In the genomic region with DNA sequence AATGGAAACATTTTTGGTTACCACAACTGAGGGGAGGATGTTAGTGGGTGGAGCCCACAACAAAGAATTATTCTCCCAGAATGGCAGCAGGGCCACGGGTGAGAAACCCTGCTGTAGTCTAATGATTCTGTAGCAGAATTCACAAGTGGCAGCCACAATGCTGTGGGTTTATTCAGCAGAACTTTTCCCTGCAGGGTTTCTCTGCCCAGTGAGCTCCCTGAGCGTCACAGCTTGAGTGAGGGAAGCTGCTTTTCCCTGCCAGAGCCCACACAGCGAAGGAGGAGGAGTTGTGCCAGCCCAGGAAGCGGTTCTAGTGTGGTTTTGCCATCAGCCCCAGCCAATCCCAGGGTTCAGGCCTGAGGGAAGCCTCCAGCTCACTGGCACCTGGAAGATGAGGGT, we compare ENCODE assay signal across 1 cellular context.
A peak's percentile ranks its signal among the peaks of the same experiment; 100 is the strongest.
TF ChIP-seq lines count a peak whose summit lies in the region.

No MANE protein-coding gene starts in this region.

TF ChIP-seq in GM12878, 131 proteins besides CTCF, POLR2A, EP300 and RAD21 (continued from another document and continues in another):
- TF ChIP-seq, protein P1, sequence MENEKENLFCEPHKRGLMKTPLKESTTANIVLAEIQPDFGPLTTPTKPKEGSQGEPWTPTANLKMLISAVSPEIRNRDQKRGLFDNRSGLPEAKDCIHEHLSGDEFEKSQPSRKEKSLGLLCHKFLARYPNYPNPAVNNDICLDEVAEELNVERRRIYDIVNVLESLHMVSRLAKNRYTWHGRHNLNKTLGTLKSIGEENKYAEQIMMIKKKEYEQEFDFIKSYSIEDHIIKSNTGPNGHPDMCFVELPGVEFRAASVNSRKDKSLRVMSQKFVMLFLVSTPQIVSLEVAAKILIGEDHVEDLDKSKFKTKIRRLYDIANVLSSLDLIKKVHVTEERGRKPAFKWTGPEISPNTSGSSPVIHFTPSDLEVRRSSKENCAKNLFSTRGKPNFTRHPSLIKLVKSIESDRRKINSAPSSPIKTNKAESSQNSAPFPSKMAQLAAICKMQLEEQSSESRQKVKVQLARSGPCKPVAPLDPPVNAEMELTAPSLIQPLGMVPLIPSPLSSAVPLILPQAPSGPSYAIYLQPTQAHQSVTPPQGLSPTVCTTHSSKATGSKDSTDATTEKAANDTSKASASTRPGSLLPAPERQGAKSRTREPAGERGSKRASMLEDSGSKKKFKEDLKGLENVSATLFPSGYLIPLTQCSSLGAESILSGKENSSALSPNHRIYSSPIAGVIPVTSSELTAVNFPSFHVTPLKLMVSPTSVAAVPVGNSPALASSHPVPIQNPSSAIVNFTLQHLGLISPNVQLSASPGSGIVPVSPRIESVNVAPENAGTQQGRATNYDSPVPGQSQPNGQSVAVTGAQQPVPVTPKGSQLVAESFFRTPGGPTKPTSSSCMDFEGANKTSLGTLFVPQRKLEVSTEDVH (IDR thresholded peaks at IDR 0.05; ENCODE audit: low read depth, partially characterized antibody) = no peak
- no peak for TF ChIP-seq PML (IDR thresholded peaks at IDR 0.05; ENCODE audit: low read length)
- TF ChIP-seq GATAD2B (conservative IDR thresholded peaks at IDR 0.05; ENCODE audit: low read depth) = peak; percentile 62; the same call in 1 of the 2 replicates
- no peak for TF ChIP-seq SPI1 (IDR thresholded peaks at IDR 0.05; ENCODE audit: borderline replicate concordance, insufficient read depth, low read depth, low read length)
- TF ChIP-seq HDAC2 (IDR thresholded peaks at IDR 0.05) = no peak
- 0 out of 2 replicates have a peak, but pooled peaks have one; percentile 26 for TF ChIP-seq BMI1 (IDR thresholded peaks at IDR 0.05; ENCODE audit: borderline replicate concordance)
- no peak for TF ChIP-seq ASH2L (IDR thresholded peaks at IDR 0.05; ENCODE audit: borderline replicate concordance, low read depth)
- no peak for TF ChIP-seq RCOR1 (conservative IDR thresholded peaks at IDR 0.05; ENCODE audit: low read depth, low read length)
- TF ChIP-seq POLR2AphosphoS5 (IDR thresholded peaks at IDR 0.05; ENCODE audit: low read length) = no peak
- no peak for TF ChIP-seq TARDBP (IDR thresholded peaks at IDR 0.05; ENCODE audit: borderline replicate concordance)
- TF ChIP-seq IKZF2 (IDR thresholded peaks at IDR 0.05) = peak; percentile 82 to 86
- TF ChIP-seq ZNF24 (IDR thresholded peaks at IDR 0.05) = 0 out of 2 replicates have a peak, but pooled peaks have one; percentile 25
- TF ChIP-seq ZBTB4 (CRISPR knock-in tag; IDR thresholded peaks at IDR 0.05) = no peak
- TF ChIP-seq CBFB (IDR thresholded peaks at IDR 0.05; ENCODE audit: low read depth) = peak; percentile 84
- no peak for TF ChIP-seq MXI1 (IDR thresholded peaks at IDR 0.05; ENCODE audit: low read depth, low read length)
- TF ChIP-seq BACH1 (IDR thresholded peaks at IDR 0.05; ENCODE audit: borderline replicate concordance) = 0 out of 2 replicates have a peak, but pooled peaks have one; percentile 32
- TF ChIP-seq HDGF (IDR thresholded peaks at IDR 0.05) = no peak
- TF ChIP-seq BCL11A (IDR thresholded peaks at IDR 0.05; ENCODE audit: low read depth, low read length) = peak; percentile 73
- no peak for TF ChIP-seq KAT2A (conservative IDR thresholded peaks at IDR 0.05; ENCODE audit: control insufficient read depth, low read depth, low read length)
- no peak for TF ChIP-seq ZBED1 (IDR thresholded peaks at IDR 0.05; ENCODE audit: borderline replicate concordance)
- TF ChIP-seq SP1 (IDR thresholded peaks at IDR 0.05; ENCODE audit: low read depth, low read length) = peak; percentile 20
- TF ChIP-seq, protein P2, sequence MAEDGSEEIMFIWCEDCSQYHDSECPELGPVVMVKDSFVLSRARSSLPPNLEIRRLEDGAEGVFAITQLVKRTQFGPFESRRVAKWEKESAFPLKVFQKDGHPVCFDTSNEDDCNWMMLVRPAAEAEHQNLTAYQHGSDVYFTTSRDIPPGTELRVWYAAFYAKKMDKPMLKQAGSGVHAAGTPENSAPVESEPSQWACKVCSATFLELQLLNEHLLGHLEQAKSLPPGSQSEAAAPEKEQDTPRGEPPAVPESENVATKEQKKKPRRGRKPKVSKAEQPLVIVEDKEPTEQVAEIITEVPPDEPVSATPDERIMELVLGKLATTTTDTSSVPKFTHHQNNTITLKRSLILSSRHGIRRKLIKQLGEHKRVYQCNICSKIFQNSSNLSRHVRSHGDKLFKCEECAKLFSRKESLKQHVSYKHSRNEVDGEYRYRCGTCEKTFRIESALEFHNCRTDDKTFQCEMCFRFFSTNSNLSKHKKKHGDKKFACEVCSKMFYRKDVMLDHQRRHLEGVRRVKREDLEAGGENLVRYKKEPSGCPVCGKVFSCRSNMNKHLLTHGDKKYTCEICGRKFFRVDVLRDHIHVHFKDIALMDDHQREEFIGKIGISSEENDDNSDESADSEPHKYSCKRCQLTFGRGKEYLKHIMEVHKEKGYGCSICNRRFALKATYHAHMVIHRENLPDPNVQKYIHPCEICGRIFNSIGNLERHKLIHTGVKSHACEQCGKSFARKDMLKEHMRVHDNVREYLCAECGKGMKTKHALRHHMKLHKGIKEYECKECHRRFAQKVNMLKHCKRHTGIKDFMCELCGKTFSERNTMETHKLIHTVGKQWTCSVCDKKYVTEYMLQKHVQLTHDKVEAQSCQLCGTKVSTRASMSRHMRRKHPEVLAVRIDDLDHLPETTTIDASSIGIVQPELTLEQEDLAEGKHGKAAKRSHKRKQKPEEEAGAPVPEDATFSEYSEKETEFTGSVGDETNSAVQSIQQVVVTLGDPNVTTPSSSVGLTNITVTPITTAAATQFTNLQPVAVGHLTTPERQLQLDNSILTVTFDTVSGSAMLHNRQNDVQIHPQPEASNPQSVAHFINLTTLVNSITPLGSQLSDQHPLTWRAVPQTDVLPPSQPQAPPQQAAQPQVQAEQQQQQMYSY (CRISPR knock-in tag; IDR thresholded peaks at IDR 0.05) = no peak
- TF ChIP-seq POU2F2 (IDR thresholded peaks at IDR 0.05; ENCODE audit: borderline replicate concordance, low read depth, low read length) = no peak
- TF ChIP-seq, protein P3, sequence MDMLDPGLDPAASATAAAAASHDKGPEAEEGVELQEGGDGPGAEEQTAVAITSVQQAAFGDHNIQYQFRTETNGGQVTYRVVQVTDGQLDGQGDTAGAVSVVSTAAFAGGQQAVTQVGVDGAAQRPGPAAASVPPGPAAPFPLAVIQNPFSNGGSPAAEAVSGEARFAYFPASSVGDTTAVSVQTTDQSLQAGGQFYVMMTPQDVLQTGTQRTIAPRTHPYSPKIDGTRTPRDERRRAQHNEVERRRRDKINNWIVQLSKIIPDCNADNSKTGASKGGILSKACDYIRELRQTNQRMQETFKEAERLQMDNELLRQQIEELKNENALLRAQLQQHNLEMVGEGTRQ (IDR thresholded peaks at IDR 0.05; ENCODE audit: borderline replicate concordance, low read depth, low read length) = no peak
- TF ChIP-seq, protein P4, sequence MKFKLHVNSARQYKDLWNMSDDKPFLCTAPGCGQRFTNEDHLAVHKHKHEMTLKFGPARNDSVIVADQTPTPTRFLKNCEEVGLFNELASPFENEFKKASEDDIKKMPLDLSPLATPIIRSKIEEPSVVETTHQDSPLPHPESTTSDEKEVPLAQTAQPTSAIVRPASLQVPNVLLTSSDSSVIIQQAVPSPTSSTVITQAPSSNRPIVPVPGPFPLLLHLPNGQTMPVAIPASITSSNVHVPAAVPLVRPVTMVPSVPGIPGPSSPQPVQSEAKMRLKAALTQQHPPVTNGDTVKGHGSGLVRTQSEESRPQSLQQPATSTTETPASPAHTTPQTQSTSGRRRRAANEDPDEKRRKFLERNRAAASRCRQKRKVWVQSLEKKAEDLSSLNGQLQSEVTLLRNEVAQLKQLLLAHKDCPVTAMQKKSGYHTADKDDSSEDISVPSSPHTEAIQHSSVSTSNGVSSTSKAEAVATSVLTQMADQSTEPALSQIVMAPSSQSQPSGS (IDR thresholded peaks at IDR 0.05; ENCODE audit: low read length) = peak; percentile 41; the same call in 1 of the 2 replicates
- no peak for TF ChIP-seq KDM1A (IDR thresholded peaks at IDR 0.05; ENCODE audit: borderline replicate concordance)
- TF ChIP-seq MTA3 (IDR thresholded peaks at IDR 0.05; ENCODE audit: borderline replicate concordance, low read length) = peak; percentile 64; the same call in 1 of the 2 replicates
- TF ChIP-seq, protein P5, sequence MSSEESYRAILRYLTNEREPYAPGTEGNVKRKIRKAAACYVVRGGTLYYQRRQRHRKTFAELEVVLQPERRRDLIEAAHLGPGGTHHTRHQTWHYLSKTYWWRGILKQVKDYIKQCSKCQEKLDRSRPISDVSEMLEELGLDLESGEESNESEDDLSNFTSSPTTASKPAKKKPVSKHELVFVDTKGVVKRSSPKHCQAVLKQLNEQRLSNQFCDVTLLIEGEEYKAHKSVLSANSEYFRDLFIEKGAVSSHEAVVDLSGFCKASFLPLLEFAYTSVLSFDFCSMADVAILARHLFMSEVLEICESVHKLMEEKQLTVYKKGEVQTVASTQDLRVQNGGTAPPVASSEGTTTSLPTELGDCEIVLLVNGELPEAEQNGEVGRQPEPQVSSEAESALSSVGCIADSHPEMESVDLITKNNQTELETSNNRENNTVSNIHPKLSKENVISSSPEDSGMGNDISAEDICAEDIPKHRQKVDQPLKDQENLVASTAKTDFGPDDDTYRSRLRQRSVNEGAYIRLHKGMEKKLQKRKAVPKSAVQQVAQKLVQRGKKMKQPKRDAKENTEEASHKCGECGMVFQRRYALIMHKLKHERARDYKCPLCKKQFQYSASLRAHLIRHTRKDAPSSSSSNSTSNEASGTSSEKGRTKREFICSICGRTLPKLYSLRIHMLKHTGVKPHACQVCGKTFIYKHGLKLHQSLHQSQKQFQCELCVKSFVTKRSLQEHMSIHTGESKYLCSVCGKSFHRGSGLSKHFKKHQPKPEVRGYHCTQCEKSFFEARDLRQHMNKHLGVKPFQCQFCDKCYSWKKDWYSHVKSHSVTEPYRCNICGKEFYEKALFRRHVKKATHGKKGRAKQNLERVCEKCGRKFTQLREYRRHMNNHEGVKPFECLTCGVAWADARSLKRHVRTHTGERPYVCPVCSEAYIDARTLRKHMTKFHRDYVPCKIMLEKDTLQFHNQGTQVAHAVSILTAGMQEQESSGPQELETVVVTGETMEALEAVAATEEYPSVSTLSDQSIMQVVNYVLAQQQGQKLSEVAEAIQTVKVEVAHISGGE (CRISPR knock-in tag; IDR thresholded peaks at IDR 0.05) = no peak
- TF ChIP-seq TBL1XR1 (IDR thresholded peaks at IDR 0.05; ENCODE audit: low read depth, low read length) = no peak
- peak; percentile 90 for TF ChIP-seq NFIC (IDR thresholded peaks at IDR 0.05; ENCODE audit: low read depth, low read length)
- no peak for TF ChIP-seq HDAC6 (IDR thresholded peaks at IDR 0.05; ENCODE audit: unreplicated experiment)
- no peak for TF ChIP-seq RBBP5 (conservative IDR thresholded peaks at IDR 0.05)
- no peak for TF ChIP-seq IRF5 (IDR thresholded peaks at IDR 0.05; ENCODE audit: borderline replicate concordance)
- TF ChIP-seq RELB (IDR thresholded peaks at IDR 0.05; ENCODE audit: low read depth) = peak; percentile 49; the same call in 1 of the 2 replicates
- TF ChIP-seq SIN3A (IDR thresholded peaks at IDR 0.05; ENCODE audit: low read depth, low read length) = no peak
